Comparison of ENCODE assay signal across 21 cellular contexts in genomic region chr2:67221266-67221665, GRCh38.
A peak's percentile ranks its signal among the peaks of the same experiment; 100 is the strongest.
DNase-seq lines count a peak whose midpoint lies in the region; ATAC-seq and TF ChIP-seq lines count a peak whose summit lies in the region.
"Had no signal": no experiment of that assay in that cellular context is flagged by ENCODE, and none has a peak within 500 bp of the region (broad histone marks: within the 10 kb centered on the region; RNA-seq: fewer than 3 reads in every experiment).

No MANE protein-coding gene starts in this region.

- CTCF ChIA-PET in CD8-positive, alpha-beta T cell (lab: Charles Lee): no interaction called here

- no peaks in the 10 kb centered on the region for H3K9me3 ChIP-seq in CD8-positive, alpha-beta T cell (ENCODE audit: low read length)
- H3K9me3 ChIP-seq: BE2C, SJCRH30 had no signal

- DNase-seq in AG10803 (ENCODE audit: low read depth): peak; percentile 24
- DNase-seq in NCI-H69 (lab: John Stamatoyannopoulos, UW): peak; percentile 10
- DNase-seq in fibroblast of pulmonary artery (ENCODE audit: low read depth): peak; percentile 7
- DNase-seq in mesothelial cell of epicardium (ENCODE audit: low spot score in 2 of 2, unreplicated experiment in 2 of 2): no peak
- DNase-seq in osteocyte (ENCODE audit: extremely low spot score, unreplicated experiment): no peak
- DNase-seq in CD8-positive, alpha-beta T cell: no peak
- DNase-seq in DMS53 (lab: John Stamatoyannopoulos, UW): no peak
- DNase-seq: BE2C, DND-41, KBM-7, NCI-H1092, NCI-H1436 treated with DMSO at 0.1 percent for 48 hours, NCI-H1930, NCI-H2171, NCI-H345, NCI-H82, SJCRH30, T-helper 1 cell had no signal

- H3K4me3 ChIP-seq in AG10803 (ENCODE audit: low read length) (no peak overlapping the region), fibroblast of pulmonary artery (replicated peaks; ENCODE audit: low read depth, low read length) (no peak overlapping the region)
- no peak overlapping the region for H3K4me3 ChIP-seq in CD8-positive, alpha-beta T cell (ENCODE audit: low read depth, low read length)
- H3K4me3 ChIP-seq: SJCRH30 had no signal

- no peaks in the 10 kb centered on the region for H3K27me3 ChIP-seq in CD8-positive, alpha-beta T cell (ENCODE audit: insufficient read depth, low read length)
- H3K27me3 ChIP-seq: BE2C, SJCRH30 had no signal

- H3K27ac ChIP-seq in CD8-positive, alpha-beta T cell (ENCODE audit: low read depth, low read length): no peak overlapping the region
- H3K27ac ChIP-seq: SJCRH30 had no signal

- H3K4me1 Mint-ChIP-seq in mesothelial cell of epicardium: peaks cover 64% of the 10 kb centered on the region
- no peaks in the 10 kb centered on the region for H3K4me1 Mint-ChIP-seq in osteocyte (ENCODE audit: unreplicated experiment)
- no peaks in the 10 kb centered on the region for H3K4me1 Mint-ChIP-seq in CD8-positive, alpha-beta T cell (ENCODE audit: low read depth)

- no peak for ATAC-seq in CD8-positive, alpha-beta T cell
- no peak for ATAC-seq in HG02763 (IDR thresholded peaks at IDR 0.05; ENCODE audit: unreplicated experiment)
- ATAC-seq: HCT116, Panc1 had no signal

- H3K27ac Mint-ChIP-seq in mesothelial cell of epicardium (peak overlapping the region; percentile 93), osteocyte (ENCODE audit: unreplicated experiment) (no peak overlapping the region)
- H3K27ac Mint-ChIP-seq in CD8-positive, alpha-beta T cell: no peak overlapping the region

- intact Hi-C loops in CD8-positive, alpha-beta T cell (cut with DNase I, micrococcal nuclease): no loop called here

- no peaks in the 10 kb centered on the region for H3K36me3 ChIP-seq in CD8-positive, alpha-beta T cell (ENCODE audit: insufficient read depth, low read length)
- H3K36me3 ChIP-seq: BE2C, SJCRH30 had no signal

- no peaks in the 10 kb centered on the region for H3K4me1 ChIP-seq in CD8-positive, alpha-beta T cell (ENCODE audit: insufficient read depth, low read length)
- H3K4me1 ChIP-seq: BE2C, SJCRH30 had no signal

- TF ChIP-seq CTCF in AG10803 (conservative IDR thresholded peaks at IDR 0.05; ENCODE audit: low read length) (no peak), fibroblast of pulmonary artery (IDR thresholded peaks at IDR 0.05; ENCODE audit: low read length, missing control alignments) (no peak), mesothelial cell of epicardium (IDR thresholded peaks at IDR 0.05; ENCODE audit: unreplicated experiment) (no peak), osteocyte (IDR thresholded peaks at IDR 0.05) (no peak)
- TF ChIP-seq CTCF in CD8-positive, alpha-beta T cell (IDR thresholded peaks at IDR 0.05): no peak

- no peaks in the 10 kb centered on the region for H3K27me3 Mint-ChIP-seq in mesothelial cell of epicardium (ENCODE audit: low read depth)
- H3K27me3 Mint-ChIP-seq in osteocyte (ENCODE audit: unreplicated experiment): peaks cover 8% of the 10 kb centered on the region
- H3K27me3 Mint-ChIP-seq in CD8-positive, alpha-beta T cell (ENCODE audit: low read depth): peaks cover 2% of the 10 kb centered on the region

- peaks cover 4% of the 10 kb centered on the region for H3K36me3 Mint-ChIP-seq in mesothelial cell of epicardium
- H3K36me3 Mint-ChIP-seq in osteocyte (ENCODE audit: unreplicated experiment): peaks cover 3% of the 10 kb centered on the region
- no peaks in the 10 kb centered on the region for H3K36me3 Mint-ChIP-seq in CD8-positive, alpha-beta T cell

- peaks cover 3% of the 10 kb centered on the region for H3K9me3 Mint-ChIP-seq in mesothelial cell of epicardium
- H3K9me3 Mint-ChIP-seq in osteocyte (ENCODE audit: unreplicated experiment): peaks cover 3% of the 10 kb centered on the region
- H3K9me3 Mint-ChIP-seq in CD8-positive, alpha-beta T cell: peaks cover 10% of the 10 kb centered on the region

- POLR2A ChIA-PET in CD8-positive, alpha-beta T cell (lab: Charles Lee): no interaction called here

- H3K4me3 Mint-ChIP-seq in mesothelial cell of epicardium (no peak overlapping the region), osteocyte (ENCODE audit: unreplicated experiment) (no peak overlapping the region)
- H3K4me3 Mint-ChIP-seq in CD8-positive, alpha-beta T cell: no peak overlapping the region

Comparison
In these comparisons a context has a peak if more than half of its experiments do, and no peak if none do; other contexts are left out.
1. DNase-seq: peak in AG10803 (single experiment), NCI-H69 (single experiment) and fibroblast of pulmonary artery (single experiment); none in mesothelial cell of epicardium (0 of 2), osteocyte (single experiment), CD8-positive, alpha-beta T cell (0 of 7) and DMS53 (single experiment).